In the genomic region with DNA sequence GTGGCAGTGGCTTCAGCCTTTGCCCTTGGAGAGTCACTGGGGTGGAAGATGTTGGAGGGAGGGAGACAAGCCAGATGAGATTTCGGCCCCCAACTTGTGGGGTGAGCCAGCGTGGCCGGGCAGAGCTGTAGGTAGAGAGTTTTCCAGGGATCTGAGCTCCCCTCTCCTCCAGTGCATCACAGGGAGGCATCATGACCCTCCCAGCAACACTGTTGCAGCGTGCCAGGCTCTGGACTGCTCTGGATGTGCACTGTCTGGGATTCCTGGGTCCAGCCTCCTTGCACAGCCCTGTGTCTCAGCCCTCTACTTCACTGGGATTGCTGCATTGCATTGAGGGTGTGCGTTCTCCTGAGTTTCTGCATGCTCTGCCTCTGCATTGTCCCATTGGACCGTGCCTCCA, we compare ENCODE assay signal across 22 cellular contexts.
"Had no signal": no experiment of that assay in that cellular context is flagged by ENCODE, and none has a peak within 500 bp of the region (broad histone marks: within the 10 kb centered on the region; RNA-seq: fewer than 3 reads in every experiment).

No MANE protein-coding gene starts in this region.

- H3K4me3 ChIP-seq: breast epithelium, SJCRH30 had no signal

- H3K36me3 Mint-ChIP-seq: activated CD4-positive, alpha-beta memory T cell treated with anti-CD3 and anti-CD28 coated beads for 36 hours had no signal

- H3K4me2 ChIP-seq: SK-N-SH had no signal

- H3K9ac ChIP-seq: SK-N-SH had no signal

- H3K27ac Mint-ChIP-seq: activated CD4-positive, alpha-beta memory T cell treated with anti-CD3 and anti-CD28 coated beads for 36 hours; activated CD4-positive, alpha-beta T cell treated with anti-CD3 and anti-CD28 coated beads, Interleukin-2, amount 10 ng/mL, durations not matched to agents 7 days and 5 days; activated T-helper 17 cell treated with anti-CD3 and anti-CD28 coated beads, Interleukin-2, amount 50 U/mL, for 72 hours had no signal

- H3K27me3 ChIP-seq: breast epithelium, SJCRH30 had no signal

- H3K36me3 ChIP-seq: breast epithelium, SJCRH30 had no signal

- H3K4me3 Mint-ChIP-seq: activated CD4-positive, alpha-beta memory T cell treated with anti-CD3 and anti-CD28 coated beads for 36 hours; activated CD4-positive, alpha-beta T cell treated with anti-CD3 and anti-CD28 coated beads, Interleukin-2, amount 10 ng/mL, durations not matched to agents 7 days and 5 days; activated T-helper 17 cell treated with anti-CD3 and anti-CD28 coated beads, Interleukin-2, amount 50 U/mL, for 72 hours; central memory CD8-positive, alpha-beta T cell had no signal

- ATAC-seq: activated T-helper 17 cell treated with anti-CD3 and anti-CD28 coated beads, Interleukin-2, amount 50 U/mL, for 72 hours; Right ventricle myocardium inferior had no signal

- DNase-seq: activated CD4-positive, alpha-beta T cell treated with anti-CD3 and anti-CD28 coated beads, Interleukin-2, amount 10 ng/mL, durations not matched to agents 7 days and 5 days; activated CD4-positive, CD25-positive, alpha-beta regulatory T cell; activated CD8-positive, alpha-beta memory T cell treated with anti-CD3 and anti-CD28 coated beads for 24 hours; activated gamma-delta T cell; activated naive CD4-positive, alpha-beta T cell treated with anti-CD3 and anti-CD28 coated beads, Interleukin-2, amount 50 U/mL, for 16 hours; activated T-cell treated with anti-CD3 and anti-CD28 coated beads, Interleukin-2, amount 50 U/mL, for 48 hours; aorta; NCI-H1105 treated with DMSO at 0.1 percent for 48 hours; NCI-H1436 treated with DMSO at 0.1 percent for 48 hours; NCI-H187; NK-92 treated with Interleukin-12 subunit alpha and Interleukin-12 subunit beta, amount 100 ng/mL, for 24 hours; OCI-M1; SJCRH30; T-helper 1 cell had no signal

- H3K9me3 ChIP-seq: breast epithelium, SJCRH30, SK-N-SH had no signal

- H3K9me3 Mint-ChIP-seq: activated CD4-positive, alpha-beta memory T cell treated with anti-CD3 and anti-CD28 coated beads for 36 hours; activated CD4-positive, alpha-beta T cell treated with anti-CD3 and anti-CD28 coated beads, Interleukin-2, amount 10 ng/mL, durations not matched to agents 7 days and 5 days; activated T-helper 17 cell treated with anti-CD3 and anti-CD28 coated beads, Interleukin-2, amount 50 U/mL, for 72 hours; central memory CD8-positive, alpha-beta T cell had no signal

- H3K4me1 ChIP-seq: breast epithelium had no signal

- FAIRE-seq: RCC 7860 had no signal

- H3K27ac ChIP-seq: SJCRH30, VCaP had no signal

- H3K4me1 Mint-ChIP-seq: activated T-helper 17 cell treated with anti-CD3 and anti-CD28 coated beads, Interleukin-2, amount 50 U/mL, for 72 hours; central memory CD8-positive, alpha-beta T cell had no signal
